8 cellular contexts compared by ENCODE assay signal in genomic region chr2:135997380-135997779, GRCh38. TPM values are rescaled to one million over a fixed set of nuclear protein-coding genes. Genes with fewer than 3 reads are reported as not detected.
DNase-seq lines count a peak whose midpoint lies in the region; ATAC-seq and TF ChIP-seq lines count a peak whose summit lies in the region.

No MANE protein-coding gene starts in this region.

- H3K9me3 ChIP-seq in prostate gland, result no peaks in the 10 kb centered on the region

- TF ChIP-seq CTCF in neural crest cell (conservative IDR thresholded peaks at IDR 0.05), result peak; percentile 45
- no peak for TF ChIP-seq CTCF in prostate gland (IDR thresholded peaks at IDR 0.05)

- no peaks in the 10 kb centered on the region for H3K4me1 ChIP-seq in prostate gland (replicated peaks)

- no peak overlapping the region for H3K4me3 ChIP-seq in prostate gland

- no peak for TF ChIP-seq POLR2A in prostate gland (IDR thresholded peaks at IDR 0.05)

- peak; percentile 64 for DNase-seq in neural crest cell (ENCODE audit: low read depth, low spot score)
- no peak for DNase-seq in prostate gland (ENCODE audit: low spot score)
- no peak for DNase-seq in NCI-H1694 treated with DMSO at 0.1 percent for 48 hours (lab: John Stamatoyannopoulos, UW)
- DNase-seq in HuH-7.5 (ENCODE audit: low spot score), result no peak

- intact Hi-C loops in prostate gland (cut with DNase I), result no loop called here

- ATAC-seq in GM18868 (IDR thresholded peaks at IDR 0.05; ENCODE audit: unreplicated experiment) (peak; percentile 68), HG03064 (IDR thresholded peaks at IDR 0.05; ENCODE audit: low read depth, unreplicated experiment) (peak; percentile 58), SK-N-SH treated with all-trans-retinoic acid at 6 μM for 48 hours (peak; percentile 59; the same call in 2 of the 3 replicates), HG03159 (IDR thresholded peaks at IDR 0.05; ENCODE audit: unreplicated experiment) (no peak)

- H3K27ac ChIP-seq in prostate gland, result no peak overlapping the region

- no peaks in the 10 kb centered on the region for H3K27me3 ChIP-seq in prostate gland (replicated peaks; ENCODE audit: insufficient read depth)

- no peak overlapping the region for H3K27ac Mint-ChIP-seq in neural crest cell (ENCODE audit: unreplicated experiment)

- H3K36me3 ChIP-seq in prostate gland, result no peaks in the 10 kb centered on the region

- no peaks in the 10 kb centered on the region for H3K27me3 Mint-ChIP-seq in neural crest cell (ENCODE audit: low read depth)

- H3K36me3 Mint-ChIP-seq in neural crest cell (ENCODE audit: low read depth), result no peaks in the 10 kb centered on the region

- H3K4me3 Mint-ChIP-seq in neural crest cell, result no peak overlapping the region

- no peaks in the 10 kb centered on the region for H3K9me3 Mint-ChIP-seq in neural crest cell

- H3K4me1 Mint-ChIP-seq in neural crest cell, result peaks cover 41% of the 10 kb centered on the region

- 80% methylated on average over 5 of the region's 5 CpGs for WGBS in prostate gland

TF ChIP-seq in SK-N-SH treated with all-trans-retinoic acid at 6 μM for 48 hours, 23 proteins besides CTCF, POLR2A, EP300 and RAD21:
- no peak for TF ChIP-seq BACH2 (CRISPR knock-in tag; IDR thresholded peaks at IDR 0.05; ENCODE audit: borderline replicate concordance)
- no peak for TF ChIP-seq TOX (CRISPR knock-in tag; IDR thresholded peaks at IDR 0.05; ENCODE audit: borderline replicate concordance)
- TF ChIP-seq, protein P1, sequence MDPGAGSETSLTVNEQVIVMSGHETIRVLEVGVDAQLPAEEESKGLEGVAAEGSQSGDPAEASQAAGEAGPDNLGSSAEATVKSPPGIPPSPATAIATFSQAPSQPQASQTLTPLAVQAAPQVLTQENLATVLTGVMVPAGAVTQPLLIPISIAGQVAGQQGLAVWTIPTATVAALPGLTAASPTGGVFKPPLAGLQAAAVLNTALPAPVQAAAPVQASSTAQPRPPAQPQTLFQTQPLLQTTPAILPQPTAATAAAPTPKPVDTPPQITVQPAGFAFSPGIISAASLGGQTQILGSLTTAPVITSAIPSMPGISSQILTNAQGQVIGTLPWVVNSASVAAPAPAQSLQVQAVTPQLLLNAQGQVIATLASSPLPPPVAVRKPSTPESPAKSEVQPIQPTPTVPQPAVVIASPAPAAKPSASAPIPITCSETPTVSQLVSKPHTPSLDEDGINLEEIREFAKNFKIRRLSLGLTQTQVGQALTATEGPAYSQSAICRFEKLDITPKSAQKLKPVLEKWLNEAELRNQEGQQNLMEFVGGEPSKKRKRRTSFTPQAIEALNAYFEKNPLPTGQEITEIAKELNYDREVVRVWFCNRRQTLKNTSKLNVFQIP (CRISPR knock-in tag; IDR thresholded peaks at IDR 0.05; ENCODE audit: borderline replicate concordance, low read depth), result no peak
- TF ChIP-seq TCF4 (CRISPR knock-in tag; IDR thresholded peaks at IDR 0.05; ENCODE audit: borderline replicate concordance), result no peak
- TF ChIP-seq, protein P2, sequence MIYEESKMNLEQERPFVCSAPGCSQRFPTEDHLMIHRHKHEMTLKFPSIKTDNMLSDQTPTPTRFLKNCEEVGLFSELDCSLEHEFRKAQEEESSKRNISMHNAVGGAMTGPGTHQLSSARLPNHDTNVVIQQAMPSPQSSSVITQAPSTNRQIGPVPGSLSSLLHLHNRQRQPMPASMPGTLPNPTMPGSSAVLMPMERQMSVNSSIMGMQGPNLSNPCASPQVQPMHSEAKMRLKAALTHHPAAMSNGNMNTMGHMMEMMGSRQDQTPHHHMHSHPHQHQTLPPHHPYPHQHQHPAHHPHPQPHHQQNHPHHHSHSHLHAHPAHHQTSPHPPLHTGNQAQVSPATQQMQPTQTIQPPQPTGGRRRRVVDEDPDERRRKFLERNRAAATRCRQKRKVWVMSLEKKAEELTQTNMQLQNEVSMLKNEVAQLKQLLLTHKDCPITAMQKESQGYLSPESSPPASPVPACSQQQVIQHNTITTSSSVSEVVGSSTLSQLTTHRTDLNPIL (CRISPR knock-in tag; IDR thresholded peaks at IDR 0.05; ENCODE audit: low read depth), result no peak
- TF ChIP-seq RARB (CRISPR knock-in tag; IDR thresholded peaks at IDR 0.05), result no peak
- TF ChIP-seq CSDC2 (CRISPR knock-in tag; IDR thresholded peaks at IDR 0.05), result no peak
- no peak for TF ChIP-seq OSR1 (CRISPR knock-in tag; IDR thresholded peaks at IDR 0.05)
- no peak for TF ChIP-seq ISL1 (CRISPR knock-in tag; IDR thresholded peaks at IDR 0.05)
TF ChIP-seq in SK-N-SH treated with all-trans-retinoic acid at 6 μM for 48 hours: peak in this region for 0.

RNA-seq across cellular contexts. Expression of gene DARS1, which starts 12.0 kb away (rescaled TPM):
- total RNA-seq in neural crest cell (73.8 and 91.1 TPM in 2 replicates), prostate gland (10 to 100 TPM; 54.9 to 57.2 TPM)
